In the genomic region with DNA sequence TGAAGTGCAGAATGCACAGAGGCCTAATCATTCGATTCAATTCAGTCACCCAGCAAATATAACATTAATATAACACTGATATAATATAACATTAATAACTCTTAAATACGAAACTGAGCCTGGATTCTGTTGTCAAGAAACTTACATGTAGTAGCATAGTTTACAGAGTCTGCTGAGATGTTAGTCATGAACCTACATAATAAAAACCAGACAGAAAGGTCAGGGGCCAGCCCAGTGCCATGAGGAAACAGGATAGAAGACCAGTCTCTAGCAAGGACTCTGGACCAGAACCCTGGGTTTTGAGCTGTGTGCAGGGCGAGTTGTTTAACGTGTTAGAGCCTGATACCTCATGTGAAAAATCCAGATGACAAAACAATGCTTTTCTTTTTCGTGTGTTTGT, we compare ENCODE assay signal across 22 cellular contexts.
"Had no signal": no experiment of that assay in that cellular context is flagged by ENCODE, and none has a peak within 500 bp of the region (broad histone marks: within the 10 kb centered on the region; RNA-seq: fewer than 3 reads in every experiment).

No MANE protein-coding gene starts in this region.

- H3K36me3 ChIP-seq: MG63, SJSA1 had no signal

- DNase-seq: Karpas-422, KG1, MG63, NCI-H1092, NCI-H1105 treated with DMSO at 0.1 percent for 48 hours, NCI-H1417 treated with DMSO at 0.1 percent for 48 hours, NCI-H146, NCI-H1694 treated with DMSO at 0.1 percent for 48 hours, NCI-H1930, NCI-H2081, NCI-H2107, NCI-H226, NCI-H446, NCI-H510A, NCI-H524 treated with DMSO at 0.1 percent for 48 hours, NCI-H69, NCI-H774, Right ventricle myocardium superior, RPMI8226, SIG-M5 had no signal

- H3K27ac ChIP-seq: SJSA1, SK-N-MC had no signal

- H3K27me3 ChIP-seq: MG63, SJSA1 had no signal

- H3K9me3 ChIP-seq: MG63, SJSA1 had no signal

- H3K4me1 ChIP-seq: SJSA1 had no signal

- H3K4me3 ChIP-seq: MG63, SJSA1, SK-N-MC had no signal
